1 cellular context compared by ENCODE assay signal in genomic region chr6:43579171-43579570, GRCh38.
TF ChIP-seq lines count a peak whose summit lies in the region.

No MANE protein-coding gene starts in this region.

TF ChIP-seq in GM23338, 12 proteins besides CTCF, POLR2A, EP300 and RAD21 (continued from another document):
- TF ChIP-seq, protein P1, sequence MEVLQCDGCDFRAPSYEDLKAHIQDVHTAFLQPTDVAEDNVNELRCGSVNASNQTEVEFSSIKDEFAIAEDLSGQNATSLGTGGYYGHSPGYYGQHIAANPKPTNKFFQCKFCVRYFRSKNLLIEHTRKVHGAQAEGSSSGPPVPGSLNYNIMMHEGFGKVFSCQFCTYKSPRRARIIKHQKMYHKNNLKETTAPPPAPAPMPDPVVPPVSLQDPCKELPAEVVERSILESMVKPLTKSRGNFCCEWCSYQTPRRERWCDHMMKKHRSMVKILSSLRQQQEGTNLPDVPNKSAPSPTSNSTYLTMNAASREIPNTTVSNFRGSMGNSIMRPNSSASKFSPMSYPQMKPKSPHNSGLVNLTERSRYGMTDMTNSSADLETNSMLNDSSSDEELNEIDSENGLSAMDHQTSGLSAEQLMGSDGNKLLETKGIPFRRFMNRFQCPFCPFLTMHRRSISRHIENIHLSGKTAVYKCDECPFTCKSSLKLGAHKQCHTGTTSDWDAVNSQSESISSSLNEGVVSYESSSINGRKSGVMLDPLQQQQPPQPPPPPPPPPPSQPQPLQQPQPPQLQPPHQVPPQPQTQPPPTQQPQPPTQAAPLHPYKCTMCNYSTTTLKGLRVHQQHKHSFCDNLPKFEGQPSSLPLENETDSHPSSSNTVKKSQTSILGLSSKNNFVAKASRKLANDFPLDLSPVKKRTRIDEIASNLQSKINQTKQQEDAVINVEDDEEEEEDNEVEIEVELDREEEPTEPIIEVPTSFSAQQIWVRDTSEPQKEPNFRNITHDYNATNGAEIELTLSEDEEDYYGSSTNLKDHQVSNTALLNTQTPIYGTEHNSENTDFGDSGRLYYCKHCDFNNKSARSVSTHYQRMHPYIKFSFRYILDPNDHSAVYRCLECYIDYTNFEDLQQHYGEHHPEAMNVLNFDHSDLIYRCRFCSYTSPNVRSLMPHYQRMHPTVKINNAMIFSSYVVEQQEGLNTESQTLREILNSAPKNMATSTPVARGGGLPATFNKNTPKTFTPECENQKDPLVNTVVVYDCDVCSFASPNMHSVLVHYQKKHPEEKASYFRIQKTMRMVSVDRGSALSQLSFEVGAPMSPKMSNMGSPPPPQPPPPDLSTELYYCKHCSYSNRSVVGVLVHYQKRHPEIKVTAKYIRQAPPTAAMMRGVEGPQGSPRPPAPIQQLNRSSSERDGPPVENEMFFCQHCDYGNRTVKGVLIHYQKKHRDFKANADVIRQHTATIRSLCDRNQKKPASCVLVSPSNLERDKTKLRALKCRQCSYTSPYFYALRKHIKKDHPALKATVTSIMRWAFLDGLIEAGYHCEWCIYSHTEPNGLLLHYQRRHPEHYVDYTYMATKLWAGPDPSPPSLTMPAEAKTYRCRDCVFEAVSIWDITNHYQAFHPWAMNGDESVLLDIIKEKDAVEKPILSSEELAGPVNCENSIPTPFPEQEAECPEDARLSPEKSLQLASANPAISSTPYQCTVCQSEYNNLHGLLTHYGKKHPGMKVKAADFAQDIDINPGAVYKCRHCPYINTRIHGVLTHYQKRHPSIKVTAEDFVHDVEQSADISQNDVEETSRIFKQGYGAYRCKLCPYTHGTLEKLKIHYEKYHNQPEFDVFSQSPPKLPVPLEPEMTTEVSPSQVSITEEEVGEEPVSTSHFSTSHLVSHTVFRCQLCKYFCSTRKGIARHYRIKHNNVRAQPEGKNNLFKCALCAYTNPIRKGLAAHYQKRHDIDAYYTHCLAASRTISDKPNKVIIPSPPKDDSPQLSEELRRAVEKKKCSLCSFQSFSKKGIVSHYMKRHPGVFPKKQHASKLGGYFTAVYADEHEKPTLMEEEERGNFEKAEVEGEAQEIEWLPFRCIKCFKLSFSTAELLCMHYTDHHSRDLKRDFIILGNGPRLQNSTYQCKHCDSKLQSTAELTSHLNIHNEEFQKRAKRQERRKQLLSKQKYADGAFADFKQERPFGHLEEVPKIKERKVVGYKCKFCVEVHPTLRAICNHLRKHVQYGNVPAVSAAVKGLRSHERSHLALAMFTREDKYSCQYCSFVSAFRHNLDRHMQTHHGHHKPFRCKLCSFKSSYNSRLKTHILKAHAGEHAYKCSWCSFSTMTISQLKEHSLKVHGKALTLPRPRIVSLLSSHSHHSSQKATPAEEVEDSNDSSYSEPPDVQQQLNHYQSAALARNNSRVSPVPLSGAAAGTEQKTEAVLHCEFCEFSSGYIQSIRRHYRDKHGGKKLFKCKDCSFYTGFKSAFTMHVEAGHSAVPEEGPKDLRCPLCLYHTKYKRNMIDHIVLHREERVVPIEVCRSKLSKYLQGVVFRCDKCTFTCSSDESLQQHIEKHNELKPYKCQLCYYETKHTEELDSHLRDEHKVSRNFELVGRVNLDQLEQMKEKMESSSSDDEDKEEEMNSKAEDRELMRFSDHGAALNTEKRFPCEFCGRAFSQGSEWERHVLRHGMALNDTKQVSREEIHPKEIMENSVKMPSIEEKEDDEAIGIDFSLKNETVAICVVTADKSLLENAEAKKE (CRISPR knock-in tag; IDR thresholded peaks at IDR 0.05), result no peak
- TF ChIP-seq ZNF331 (CRISPR knock-in tag; IDR thresholded peaks at IDR 0.05; ENCODE audit: low read depth) (no peak), CREB1 (CRISPR knock-in tag; IDR thresholded peaks at IDR 0.05; ENCODE audit: low read depth) (no peak), POLR2AphosphoS5 (IDR thresholded peaks at IDR 0.05; ENCODE audit: low read depth) (no peak), JUNB (IDR thresholded peaks at IDR 0.05; ENCODE audit: unreplicated experiment) (no peak), EZH2 (IDR thresholded peaks at IDR 0.05; ENCODE audit: low read depth, unreplicated experiment) (no peak)
